19 cellular contexts compared by ENCODE assay signal in genomic region chr16:5367960-5368359, GRCh38.
"Had no signal": no experiment of that assay in that cellular context is flagged by ENCODE, and none has a peak within 500 bp of the region (broad histone marks: within the 10 kb centered on the region; RNA-seq: fewer than 3 reads in every experiment).

No MANE protein-coding gene starts in this region.

- DNase-seq: colonic mucosa; cortex of kidney; dermis blood vessel endothelial cell; dorsolateral prefrontal cortex; effector CD4-positive, alpha-beta T cell; effector CD8-positive, alpha-beta T cell; effector memory CD4-positive, alpha-beta T cell; effector memory CD8-positive, alpha-beta T cell; endodermal cell; erythroblast; esophagus squamous epithelium; foreskin fibroblast; foreskin keratinocyte; foreskin melanocyte; gastrocnemius medialis; glutamatergic neuron; head of caudate nucleus; heart left ventricle; heart right ventricle had no signal
